Comparison of ENCODE assay signal across 22 cellular contexts in the genomic region with DNA sequence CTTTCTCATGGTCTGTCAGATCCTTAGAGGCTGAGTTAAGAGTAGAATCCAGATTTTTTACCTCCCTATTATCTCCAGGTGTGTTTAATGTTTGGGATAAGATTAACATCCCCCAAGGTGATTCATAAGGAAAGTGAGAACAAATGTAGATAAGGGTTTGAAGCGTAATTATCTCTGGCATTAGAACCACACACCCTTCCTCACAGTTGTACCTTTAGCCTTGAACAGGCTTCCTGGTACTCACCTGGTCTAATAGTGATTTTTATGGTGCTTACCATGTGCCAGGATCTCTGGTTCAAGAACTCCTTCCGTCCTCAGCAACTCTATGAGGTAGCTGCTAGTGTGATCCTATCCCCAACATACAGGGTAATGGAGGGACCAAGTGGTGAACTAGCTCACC. TPM values are rescaled to one million over a fixed set of nuclear protein-coding genes. Genes with fewer than 3 reads are reported as not detected.
"Had no signal": no experiment of that assay in that cellular context is flagged by ENCODE, and none has a peak within 500 bp of the region (broad histone marks: within the 10 kb centered on the region; RNA-seq: fewer than 3 reads in every experiment).

No MANE protein-coding gene starts in this region.

- H3K27me3 ChIP-seq: MG63 had no signal

- H3K27ac ChIP-seq: RWPE1 had no signal

- H3K4me2 ChIP-seq: SK-N-SH had no signal

- DNase-seq: IMR-90, Karpas-422, KG1, MG63, NCI-H1092, NCI-H1105 treated with DMSO at 0.1 percent for 48 hours, NCI-H1417 treated with DMSO at 0.1 percent for 48 hours, NCI-H146, NCI-H1694 treated with DMSO at 0.1 percent for 48 hours, NCI-H1930, NCI-H2081, NCI-H2107, NCI-H226, NCI-H446, NCI-H510A, NCI-H524 treated with DMSO at 0.1 percent for 48 hours, NCI-H69, NCI-H774, SHP77, SK-N-SH had no signal

- H3K36me3 ChIP-seq: MG63 had no signal

- H3K9me3 ChIP-seq: MG63, SK-N-SH had no signal

- H3K4me3 ChIP-seq: MG63 had no signal

- H3K9ac ChIP-seq: SK-N-SH had no signal

RNA-seq across cellular contexts. Expression of gene SEMA6D, which starts 27.7 kb away (rescaled TPM):
- total RNA-seq: HT-29 had no signal
